In the genomic region with DNA sequence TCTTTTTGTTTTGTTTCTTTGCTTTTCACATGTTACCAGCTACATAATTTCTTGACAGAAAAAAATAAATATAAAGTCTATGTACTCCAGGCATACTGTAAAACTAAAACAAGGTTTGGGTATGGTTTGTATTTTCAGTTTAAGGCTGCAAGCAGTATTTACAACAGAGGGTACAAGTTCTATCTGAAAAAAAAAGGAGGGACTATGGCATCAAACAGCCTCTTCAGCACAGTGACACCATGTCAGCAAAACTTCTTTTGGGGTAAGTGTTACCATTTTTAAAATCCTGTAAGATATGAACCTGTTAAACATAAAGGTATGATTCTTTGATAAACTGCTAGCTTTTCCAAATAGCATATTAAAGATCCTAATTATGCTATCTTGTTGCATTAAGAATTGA, we compare ENCODE assay signal across 10 cellular contexts. TPM values are rescaled to one million over a fixed set of nuclear protein-coding genes. Genes with fewer than 3 reads are reported as not detected.
DNase-seq lines count a peak whose midpoint lies in the region; ATAC-seq and TF ChIP-seq lines count a peak whose summit lies in the region.
"Had no signal": no experiment of that assay in that cellular context is flagged by ENCODE, and none has a peak within 500 bp of the region (broad histone marks: within the 10 kb centered on the region; RNA-seq: fewer than 3 reads in every experiment).

No MANE protein-coding gene starts in this region.

- H3K9me3 Mint-ChIP-seq in CD8-positive, alpha-beta T cell = no peaks in the 10 kb centered on the region
- no peaks in the 10 kb centered on the region for H3K9me3 Mint-ChIP-seq in natural killer cell treated with Interleukin-12 subunit alpha and Interleukin-12 subunit beta and Interleukin-15 and Interleukin-18, amount 100 ng/mL, for 72 hours

- peaks cover 17% of the 10 kb centered on the region for H3K36me3 Mint-ChIP-seq in CD8-positive, alpha-beta T cell
- H3K36me3 Mint-ChIP-seq in natural killer cell treated with Interleukin-12 subunit alpha and Interleukin-12 subunit beta and Interleukin-15 and Interleukin-18, amount 100 ng/mL, for 72 hours = no peaks in the 10 kb centered on the region

- TF ChIP-seq CTCF in CD8-positive, alpha-beta T cell (IDR thresholded peaks at IDR 0.05) = no peak
- TF ChIP-seq CTCF in brain microvascular endothelial cell (IDR thresholded peaks at IDR 0.05; ENCODE audit: low read depth, low read length, missing control alignments) (no peak), coronary artery (IDR thresholded peaks at IDR 0.05) (no peak)

- H3K36me3 ChIP-seq in CD8-positive, alpha-beta T cell (ENCODE audit: insufficient read depth, low read length) = no peaks in the 10 kb centered on the region
- no peaks in the 10 kb centered on the region for H3K36me3 ChIP-seq in HUES6 (ENCODE audit: control insufficient read depth, insufficient read depth, low read length)
- no peaks in the 10 kb centered on the region for H3K36me3 ChIP-seq in brain microvascular endothelial cell (replicated peaks)

- H3K4me3 Mint-ChIP-seq in CD8-positive, alpha-beta T cell = peak overlapping the region; percentile 94
- H3K4me3 Mint-ChIP-seq in natural killer cell treated with Interleukin-12 subunit alpha and Interleukin-12 subunit beta and Interleukin-15 and Interleukin-18, amount 100 ng/mL, for 72 hours = peak overlapping the region; percentile 67

- H3K27me3 ChIP-seq in CD8-positive, alpha-beta T cell (ENCODE audit: insufficient read depth, low read length) = no peaks in the 10 kb centered on the region
- H3K27me3 ChIP-seq in HUES6 (ENCODE audit: control insufficient read depth, insufficient read depth, low read length) (no peaks in the 10 kb centered on the region), brain microvascular endothelial cell (replicated peaks) (no peaks in the 10 kb centered on the region)

- H3K27ac Mint-ChIP-seq in CD8-positive, alpha-beta T cell = peak overlapping the region; percentile 94
- H3K27ac Mint-ChIP-seq in natural killer cell treated with Interleukin-12 subunit alpha and Interleukin-12 subunit beta and Interleukin-15 and Interleukin-18, amount 100 ng/mL, for 72 hours = peak overlapping the region in 1 of 2 donors; percentile 28

- POLR2A ChIA-PET in CD8-positive, alpha-beta T cell (lab: Charles Lee) = interaction anchor here (1.3 to 2.0 kb wide), 5 partner anchors 11 to 386 kb away, joined by 3 to 10 read pairs (median 4); partner anchors contain the start of gene SUPT3H

- peak overlapping the region; percentile 57 for H3K4me3 ChIP-seq in CD8-positive, alpha-beta T cell (ENCODE audit: low read depth, low read length)
- H3K4me3 ChIP-seq in HUES6 (ENCODE audit: low read depth, low read length) (0 out of 2 replicates have a peak overlapping the region, but pooled peaks have one; percentile 19), brain microvascular endothelial cell (ENCODE audit: low read depth, low read length) (peak overlapping the region; percentile 43), coronary artery (no peak overlapping the region)

- no peaks in the 10 kb centered on the region for H3K27me3 Mint-ChIP-seq in CD8-positive, alpha-beta T cell (ENCODE audit: low read depth)
- H3K27me3 Mint-ChIP-seq in natural killer cell treated with Interleukin-12 subunit alpha and Interleukin-12 subunit beta and Interleukin-15 and Interleukin-18, amount 100 ng/mL, for 72 hours = no peaks in the 10 kb centered on the region

- no peak overlapping the region for H3K9ac ChIP-seq in HUES6 (ENCODE audit: low read length)

- H3K27ac ChIP-seq in CD8-positive, alpha-beta T cell (ENCODE audit: low read depth, low read length) = peak overlapping the region; percentile 57
- H3K27ac ChIP-seq in HUES6 (ENCODE audit: low read depth, low read length) (no peak overlapping the region), brain microvascular endothelial cell (no peak overlapping the region), coronary artery (no peak overlapping the region)

- ATAC-seq in CD8-positive, alpha-beta T cell = peak; percentile 39
- ATAC-seq in natural killer cell treated with Interleukin-12 subunit alpha and Interleukin-12 subunit beta and Interleukin-15 and Interleukin-18, amount 100 ng/mL, for 72 hours = no peak
- ATAC-seq in GM21447 (IDR thresholded peaks at IDR 0.05; ENCODE audit: unreplicated experiment) = no peak

- intact Hi-C loops in CD8-positive, alpha-beta T cell (cut with DNase I, micrococcal nuclease) = loop anchor here (2.0 to 5.0 kb wide), 3 partner anchors 48 to 94 kb away; partner anchors contain the start of gene SUPT3H (in 1 of the 2)

- no peaks in the 10 kb centered on the region for H3K9me3 ChIP-seq in CD8-positive, alpha-beta T cell (ENCODE audit: low read length)
- no peaks in the 10 kb centered on the region for H3K9me3 ChIP-seq in HUES6 (ENCODE audit: control insufficient read depth, insufficient read depth, low read depth, low read length)

- in situ Hi-C loops in brain microvascular endothelial cell (cut with HindIII; ENCODE audit: low pct_ligation_motif_present, low sequenced_read_pairs) = no loop called here

- peaks cover 44% of the 10 kb centered on the region for H3K4me1 ChIP-seq in CD8-positive, alpha-beta T cell (ENCODE audit: insufficient read depth, low read length)
- peaks cover 15% of the 10 kb centered on the region; the same call in 1 of the 2 replicates for H3K4me1 ChIP-seq in HUES6 (ENCODE audit: control insufficient read depth, insufficient read depth, low read length)

- DNase-seq in CD8-positive, alpha-beta T cell = no peak
- DNase-seq in brain microvascular endothelial cell = no peak
- no peak for DNase-seq in natural killer cell treated with Interleukin-12 subunit alpha and Interleukin-12 subunit beta and Interleukin-15 and Interleukin-18, amount 100 ng/mL, for 72 hours (ENCODE audit: low spot score)
- DNase-seq in HT-29 (ENCODE audit: low spot score) = no peak
- no peak for DNase-seq in coronary artery (ENCODE audit: low spot score)
- DNase-seq: activated effector memory CD4-positive, alpha-beta T cell treated with Interleukin-2 at 50 U/mL for 16 hours; Calu3; NCI-H2081 treated with DMSO at 0.1 percent for 48 hours had no signal

- CTCF ChIA-PET in CD8-positive, alpha-beta T cell (lab: Charles Lee) = interaction anchor here (1.4 to 1.6 kb wide), 2 partner anchors 49 to 673 kb away, joined by 3 to 7 read pairs; partner anchors contain the start of gene SUPT3H

- peaks cover 82% of the 10 kb centered on the region for H3K4me1 Mint-ChIP-seq in CD8-positive, alpha-beta T cell (ENCODE audit: low read depth)
- peaks cover 17 to 29% of the 10 kb centered on the region in 2 donors for H3K4me1 Mint-ChIP-seq in natural killer cell treated with Interleukin-12 subunit alpha and Interleukin-12 subunit beta and Interleukin-15 and Interleukin-18, amount 100 ng/mL, for 72 hours (ENCODE audit: low read depth in 2 of 2)

RNA-seq across cellular contexts. Expression of gene RUNX2, which starts 0.4 kb away (rescaled TPM):
- total RNA-seq in CD8-positive, alpha-beta T cell = 10 to 100 TPM; 11.7 to 13.8 TPM
- total RNA-seq in natural killer cell treated with Interleukin-12 subunit alpha and Interleukin-12 subunit beta and Interleukin-15 and Interleukin-18, amount 100 ng/mL, for 72 hours = 10 to 100 TPM in 1 of 2 donors, 1 to 10 TPM in 1; 6.7 to 29.5 TPM
- total RNA-seq in HT-29 (2014; rRNA removed; shearing (Covaris generic)) = 5.1 and 6.8 TPM in 2 replicates

RNA-seq across cellular contexts. Expression of gene SUPT3H, which starts 49.2 kb away (rescaled TPM):
- 10 to 100 TPM in 1 of 2 experiments, 1 to 10 TPM in 1; 9.4 to 10.7 TPM for total RNA-seq in CD8-positive, alpha-beta T cell
- 1 to 10 TPM; 5.3 to 9.6 TPM for total RNA-seq in natural killer cell treated with Interleukin-12 subunit alpha and Interleukin-12 subunit beta and Interleukin-15 and Interleukin-18, amount 100 ng/mL, for 72 hours
- 1.9 and 2.8 TPM in 2 replicates for total RNA-seq in HT-29 (2014; rRNA removed; shearing (Covaris generic))
